In the genomic region with DNA sequence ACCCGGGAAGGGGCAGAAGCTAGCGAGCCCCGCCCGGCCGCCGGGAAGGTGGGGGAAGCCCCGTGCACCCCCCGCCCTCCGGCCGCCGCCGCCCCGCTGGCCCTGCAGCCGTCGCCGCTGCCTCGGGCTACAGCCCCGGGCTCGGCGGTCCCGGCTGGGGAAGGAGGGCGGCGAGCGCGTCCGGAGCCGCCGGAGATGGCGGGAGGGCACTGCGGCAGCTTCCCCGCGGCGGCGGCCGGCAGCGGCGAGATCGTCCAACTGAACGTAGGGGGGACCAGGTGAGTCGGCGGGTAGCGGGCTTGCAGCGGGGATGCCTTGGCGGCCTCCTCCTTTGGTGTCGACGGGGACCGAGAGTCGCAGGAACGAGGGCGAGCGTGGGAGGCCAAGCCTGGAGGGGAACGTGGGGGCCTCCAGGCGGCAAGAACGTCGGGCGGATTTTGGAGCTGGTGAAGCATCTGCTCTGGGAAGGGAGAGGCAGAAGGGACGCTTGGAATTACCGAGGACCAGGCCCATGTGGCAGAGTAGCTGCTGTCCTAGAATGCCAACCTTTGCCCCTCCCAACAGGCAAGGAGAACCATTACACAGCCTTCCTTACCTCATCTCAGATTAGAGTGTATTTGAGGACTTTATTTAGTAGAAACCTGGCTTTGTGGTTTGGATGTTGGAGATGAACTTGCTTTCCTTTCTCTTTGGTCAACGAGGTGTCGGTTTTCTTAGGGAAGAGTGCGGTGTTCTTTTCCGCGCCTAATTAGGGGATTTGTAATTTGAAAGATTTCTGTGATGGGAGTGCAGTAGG, we compare ENCODE assay signal across 8 cellular contexts.
DNase-seq lines count a peak whose midpoint lies in the region; ATAC-seq lines count a peak whose summit lies in the region.

No MANE protein-coding gene starts in this region.

- peak; percentile 63 for ATAC-seq in HG02763 (IDR thresholded peaks at IDR 0.05; ENCODE audit: unreplicated experiment)

- H3K9me3 Mint-ChIP-seq in T-helper 2 cell treated with Interferon-gamma antibody and Interleukin-4, amounts not matched to agents 5 μg/mL and 100 μg/mL, for 36 hours: no peaks in the 10 kb centered on the region

- DNase-seq in activated effector memory CD4-positive, alpha-beta T cell treated with anti-CD3 and anti-CD28 coated beads, Interleukin-2, amount 50 U/mL, for 16 hours: peak; percentile 67
- DNase-seq in activated effector memory CD4-positive, alpha-beta T cell treated with Interleukin-2 at 50 U/mL for 16 hours: no peak
- DNase-seq in NCI-H1105 treated with DMSO at 0.1 percent for 48 hours (lab: John Stamatoyannopoulos, UW): peak; percentile 74
- DNase-seq in T-helper 2 cell treated with Interferon-gamma antibody and Interleukin-4, amounts not matched to agents 5 μg/mL and 100 μg/mL, for 36 hours (ENCODE audit: low spot score): peak; percentile 29
- DNase-seq in cerebellar cortex (ENCODE audit: low spot score): peak; percentile 78
- DNase-seq in kidney tubule cell (ENCODE audit: low spot score): peak; percentile 72
- DNase-seq in stimulated activated CD4-positive, alpha-beta T cell treated with anti-CD3 and anti-CD28 coated beads, Interleukin-15, amount 100 ng/mL, for 24 hours: peak; percentile 65

- H3K36me3 Mint-ChIP-seq in T-helper 2 cell treated with Interferon-gamma antibody and Interleukin-4, amounts not matched to agents 5 μg/mL and 100 μg/mL, for 36 hours (ENCODE audit: low read depth): no peaks in the 10 kb centered on the region

- peak overlapping the region; percentile 85 for H3K4me3 Mint-ChIP-seq in T-helper 2 cell treated with Interferon-gamma antibody and Interleukin-4, amounts not matched to agents 5 μg/mL and 100 μg/mL, for 36 hours

- H3K27ac Mint-ChIP-seq in T-helper 2 cell treated with Interferon-gamma antibody and Interleukin-4, amounts not matched to agents 5 μg/mL and 100 μg/mL, for 36 hours: peak overlapping the region; percentile 29

- H3K4me1 Mint-ChIP-seq in T-helper 2 cell treated with Interferon-gamma antibody and Interleukin-4, amounts not matched to agents 5 μg/mL and 100 μg/mL, for 36 hours (ENCODE audit: low read depth): peaks cover 10% of the 10 kb centered on the region

- peaks cover 19% of the 10 kb centered on the region for H3K27me3 Mint-ChIP-seq in T-helper 2 cell treated with Interferon-gamma antibody and Interleukin-4, amounts not matched to agents 5 μg/mL and 100 μg/mL, for 36 hours (ENCODE audit: low read depth)
